In the genomic region with DNA sequence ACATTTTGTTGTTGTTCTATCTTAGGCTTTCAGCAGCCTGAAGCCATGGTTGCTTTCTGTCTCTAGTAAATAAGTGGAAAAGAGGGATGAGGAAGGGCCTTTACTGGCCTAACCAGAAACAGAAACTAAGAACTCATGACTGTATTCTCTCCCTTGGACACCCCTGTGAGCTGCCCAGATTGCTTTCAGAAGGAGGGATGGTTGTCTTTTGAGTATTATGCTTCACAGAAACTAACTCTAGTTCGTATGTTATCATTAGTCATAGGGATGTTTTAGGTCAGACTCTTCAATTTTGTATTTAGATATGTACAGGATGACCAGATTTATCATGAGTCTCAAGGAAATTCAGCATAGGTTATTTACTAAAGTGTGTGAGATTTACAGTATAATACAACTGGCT, we compare ENCODE assay signal across 20 cellular contexts. TPM values are rescaled to one million over a fixed set of nuclear protein-coding genes. Genes with fewer than 3 reads are reported as not detected.
DNase-seq lines count a peak whose midpoint lies in the region; ATAC-seq and TF ChIP-seq lines count a peak whose summit lies in the region.
"Had no signal": no experiment of that assay in that cellular context is flagged by ENCODE, and none has a peak within 500 bp of the region (broad histone marks: within the 10 kb centered on the region; RNA-seq: fewer than 3 reads in every experiment).

No MANE protein-coding gene starts in this region.

- intact Hi-C loops in adrenal gland (cut with DNase I): no loop called here

- peak; percentile 68 for ATAC-seq in GM18511 (IDR thresholded peaks at IDR 0.05; ENCODE audit: unreplicated experiment)
- ATAC-seq in GM21367 (IDR thresholded peaks at IDR 0.05; ENCODE audit: unreplicated experiment): peak; percentile 46
- ATAC-seq in HG03095 (IDR thresholded peaks at IDR 0.05; ENCODE audit: unreplicated experiment): peak; percentile 58
- ATAC-seq in HG03280 (IDR thresholded peaks at IDR 0.05; ENCODE audit: unreplicated experiment): no peak
- ATAC-seq: left lobe of liver had no signal

- H3K4me1 ChIP-seq in adrenal gland (replicated peaks in 1 of 2): no peaks in the 10 kb centered on the region

- H3K27me3 ChIP-seq in adrenal gland: no peaks in the 10 kb centered on the region
- H3K27me3 ChIP-seq: cardiac muscle cell, sigmoid colon had no signal

- no peak for TF ChIP-seq CTCF in adrenal gland (IDR thresholded peaks at IDR 0.05)

- TF ChIP-seq POLR2A in adrenal gland (IDR thresholded peaks at IDR 0.05): no peak

- H3K4me3 ChIP-seq in adrenal gland: no peak overlapping the region
- H3K4me3 ChIP-seq: cardiac muscle cell, sigmoid colon had no signal

- no peaks in the 10 kb centered on the region for H3K9me3 ChIP-seq in adrenal gland (replicated peaks in 1 of 3)
- H3K9me3 ChIP-seq: sigmoid colon had no signal

- peak; percentile 32 for DNase-seq in iris pigment epithelial cell (ENCODE audit: low read depth)
- DNase-seq in adrenal gland: no peak
- DNase-seq in inferior parietal cortex (ENCODE audit: extremely low spot score): no peak
- DNase-seq: activated CD4-positive, CD25-positive, alpha-beta regulatory T cell; activated CD8-positive, alpha-beta memory T cell treated with anti-CD3 and anti-CD28 coated beads, Interleukin-2, amount 50 U/mL, for 4 hours; effector CD8-positive, alpha-beta T cell; GOT3; MV-4-11; NCI-H2029 treated with DMSO at 0.1 percent for 48 hours; NCI-H510A; occipital lobe; SHP77; sigmoid colon; stimulated activated CD4-positive, alpha-beta T cell treated with anti-CD3 and anti-CD28 coated beads, Interleukin-2, amount 100 ng/mL, for 24 hours had no signal

- 71 to 93% (median 84%) methylated on average over 1 of the region's 1 CpG for WGBS in adrenal gland, 4 donors

- H3K27ac ChIP-seq in adrenal gland: no peak overlapping the region
- H3K27ac ChIP-seq: cardiac muscle cell, sigmoid colon had no signal

- H3K36me3 ChIP-seq in adrenal gland (replicated peaks in 1 of 2): peaks cover 0 to 20% of the 10 kb centered on the region in 2 donors

RNA-seq across cellular contexts. Expression of gene BORA, which starts 17.5 kb away (rescaled TPM):
- 1 to 10 TPM in 7 of 8 donors, under 1 TPM in 1; 0.66 to 2.3 (median 1.7) TPM for total RNA-seq in adrenal gland
- 1 to 10 TPM; 1.4 to 3.8 (median 2.4) TPM for polyA plus RNA-seq in adrenal gland

RNA-seq across cellular contexts. Expression of gene MZT1, which starts 17.8 kb away (rescaled TPM):
- 10 to 100 TPM in 2 of 8 donors, 1 to 10 TPM in 6; 4.9 to 10.4 (median 8.0) TPM for total RNA-seq in adrenal gland
- 10 to 100 TPM in 1 of 3 donors, 1 to 10 TPM in 2; 8.1 to 11.3 (median 8.3) TPM for polyA plus RNA-seq in adrenal gland

RNA-seq across cellular contexts. Expression of gene DIS3, which starts 36.4 kb away (rescaled TPM):
- 10 to 100 TPM in 7 of 8 donors, 1 to 10 TPM in 1; 7.6 to 30.7 (median 21.5) TPM for total RNA-seq in adrenal gland
- 10 to 100 TPM in 1 of 3 donors, 1 to 10 TPM in 2; 7.8 to 30.1 (median 8.3) TPM for polyA plus RNA-seq in adrenal gland

RNA-seq across cellular contexts. Expression of gene PIBF1, which starts 36.7 kb away (rescaled TPM):
- 10 to 100 TPM in 6 of 8 donors, 1 to 10 TPM in 2; 3.9 to 23.1 (median 14.0) TPM for total RNA-seq in adrenal gland
- 10 to 100 TPM; 18.6 to 23.6 (median 21.7) TPM for polyA plus RNA-seq in adrenal gland
